In the genomic region with DNA sequence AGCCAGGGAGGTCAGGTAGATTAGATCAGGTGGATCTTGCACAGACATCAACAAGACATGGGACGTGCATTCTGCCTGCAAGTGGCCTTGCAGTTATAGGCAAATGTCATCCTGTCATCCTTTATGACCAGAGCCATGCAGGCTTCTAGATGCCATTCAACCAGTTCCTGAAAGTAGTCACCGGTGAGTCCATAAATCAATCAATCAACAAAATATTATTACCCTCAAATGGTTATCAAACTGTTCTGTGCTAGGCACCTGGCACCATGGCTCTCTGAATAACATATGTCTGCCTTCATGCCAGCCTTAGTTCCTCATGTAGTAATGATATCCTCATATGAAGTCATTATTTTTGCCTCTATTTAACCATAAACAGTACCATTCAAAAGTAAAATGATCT, we compare ENCODE assay signal across 11 cellular contexts.
A peak's percentile ranks its signal among the peaks of the same experiment; 100 is the strongest.
DNase-seq lines count a peak whose midpoint lies in the region; ATAC-seq, FAIRE-seq and TF ChIP-seq lines count a peak whose summit lies in the region.
"Had no signal": no experiment of that assay in that cellular context is flagged by ENCODE, and none has a peak within 500 bp of the region (broad histone marks: within the 10 kb centered on the region; RNA-seq: fewer than 3 reads in every experiment).

No MANE protein-coding gene starts in this region.

- H3K27me3 ChIP-seq in heart right ventricle: no peaks in the 10 kb centered on the region
- H3K27me3 ChIP-seq in GM12878 (replicated peaks in 1 of 2; ENCODE audit: control insufficient read depth in 2 of 2, insufficient read depth in 2 of 2, low read length in 1 of 2): no peaks in the 10 kb centered on the region
- H3K27me3 ChIP-seq in muscle layer of colon (ENCODE audit: control insufficient read depth in 1 of 2, insufficient read depth in 2 of 2, low read length in 2 of 2): no peaks in the 10 kb centered on the region
- H3K27me3 ChIP-seq in upper lobe of left lung: no peaks in the 10 kb centered on the region

- H3K36me3 ChIP-seq in heart right ventricle (no peaks in the 10 kb centered on the region), GM12878 (ENCODE audit: control insufficient read depth in 2 of 2, insufficient read depth in 2 of 2, low read length in 1 of 2) (no peaks in the 10 kb centered on the region), muscle layer of colon (ENCODE audit: insufficient read depth, low read length) (no peaks in the 10 kb centered on the region), upper lobe of left lung (no peaks in the 10 kb centered on the region)

- no peak for TF ChIP-seq RAD21 in GM12878 (IDR thresholded peaks at IDR 0.05; ENCODE audit: insufficient read depth, low read depth, low read length)

- ATAC-seq in heart right ventricle: no peak
- no peak for ATAC-seq in Right ventricle myocardium inferior
- no peak for ATAC-seq in GM12878
- no peak for ATAC-seq in upper lobe of left lung (ENCODE audit: low FRiP score in 2 of 2)

- H3K4me1 ChIP-seq in heart right ventricle: peaks cover 21 to 99% (median 71%) of the 10 kb centered on the region in 9 donors
- peaks cover 81% of the 10 kb centered on the region for H3K4me1 ChIP-seq in GM12878 (ENCODE audit: control insufficient read depth, insufficient read depth, low read length)
- H3K4me1 ChIP-seq in muscle layer of colon (ENCODE audit: insufficient read depth, low read length): peaks cover 44% of the 10 kb centered on the region
- H3K4me1 ChIP-seq in upper lobe of left lung: peaks cover 66 to 87% (median 75%) of the 10 kb centered on the region in 4 donors

- TF ChIP-seq CTCF in heart right ventricle (IDR thresholded peaks at IDR 0.05) (no peak), GM12878 (IDR thresholded peaks at IDR 0.05 in 2 of 3, conservative IDR thresholded peaks at IDR 0.05 in 1 of 3; ENCODE audit: control insufficient read depth in 2 of 3, extremely low read depth in 1 of 3, insufficient read depth in 1 of 3, low read depth in 3 of 3, low read length in 3 of 3) (no peak), upper lobe of left lung (IDR thresholded peaks at IDR 0.05) (no peak)

- no peak overlapping the region for H2AFZ ChIP-seq in GM12878 (ENCODE audit: control insufficient read depth, low read depth, low read length)

- BruUV-seq in GM12878 (replicated peaks; lab: Mats Ljungman, UMichigan): no TSS peak

- H3K9ac ChIP-seq in GM12878 (ENCODE audit: control insufficient read depth, insufficient read depth, low read length) (no peak overlapping the region), muscle layer of colon (ENCODE audit: low read length) (no peak overlapping the region)

- H4K20me1 ChIP-seq in GM12878 (ENCODE audit: control insufficient read depth, insufficient read depth): no peaks in the 10 kb centered on the region

- SMC1A ChIA-PET in GM12878 (lab: Charles Lee; ENCODE audit: uncharacterized antibody, unreplicated experiment): interaction anchor here (1.0 to 13.6 kb wide), 11 partner anchors 11 to 368 kb away, joined by 3 to 229 read pairs (median 44); no protein-coding TSS in a partner anchor

- H3K4me2 ChIP-seq in GM12878 (ENCODE audit: control insufficient read depth, insufficient read depth): peak overlapping the region; percentile 91

- DNase-seq in heart right ventricle: no peak
- DNase-seq in Right ventricle myocardium inferior (ENCODE audit: missing footprints): no peak
- DNase-seq in GM12878 (ENCODE audit: low read depth, low spot score): no peak
- no peak for DNase-seq in upper lobe of left lung
- DNase-seq in mucosa of gallbladder (ENCODE audit: low spot score): no peak
- DNase-seq in NCI-H226: no peak
- DNase-seq in HK-2 (ENCODE audit: unreplicated experiment): no peak
- DNase-seq: activated T-cell treated with anti-CD3 and anti-CD28 coated beads, Interleukin-2, amount 50 U/mL, for 4 hours; NCI-H1417; stimulated activated CD4-positive, alpha-beta T cell treated with anti-CD3 and anti-CD28 coated beads, Interleukin-1b, Interleukin-23, amount 100 ng/mL, for 48 hours had no signal

- TF ChIP-seq EP300 in GM12878 (IDR thresholded peaks at IDR 0.05; ENCODE audit: borderline replicate concordance in 1 of 2, control insufficient read depth in 1 of 2, low read depth in 2 of 2, low read length in 2 of 2): no peak
- no peak for TF ChIP-seq EP300 in upper lobe of left lung (IDR thresholded peaks at IDR 0.05)

- in situ Hi-C loops in GM12878 (cut with MboI): no loop called here

- CTCF ChIA-PET in GM12878 (lab: Yijun Ruan, JAX): interaction anchor here (1.9 kb wide), 1 partner anchor 29 kb away, joined by 6 read pairs; no protein-coding TSS in a partner anchor

- POLR2A ChIA-PET in GM12878 (lab: Charles Lee): interaction anchor here (0.8 to 11.5 kb wide), 3 partner anchors 16 to 378 kb away, joined by 3 to 111 read pairs (median 108); no protein-coding TSS in a partner anchor

- intact Hi-C loops in heart right ventricle (cut with DNase I) (loop anchor here in 7 of 10 donors (5.0 to 10.0 kb wide), 8 partner anchors 59 to 484 kb away; no protein-coding TSS in a partner anchor), Right ventricle myocardium inferior (cut with DNase I) (no loop called here), GM12878 (cut with micrococcal nuclease; ENCODE audit: unreplicated experiment) (no loop called here)

- WGBS in heart right ventricle, 2 donors: 95 to 97% methylated on average over 2 of the region's 2 CpGs
- WGBS in GM12878 (ENCODE audit: insufficient coverage, insufficient replicate concordance, low lambda C conversion rate, missing lambda C conversion rate): 52% methylated on average over 2 of the region's 2 CpGs
- WGBS in upper lobe of left lung, 2 donors: 93 to 100% methylated on average over 2 of the region's 2 CpGs

- no peak for TF ChIP-seq POLR2A in GM12878 (IDR thresholded peaks at IDR 0.05; ENCODE audit: low read depth, low read length)
- TF ChIP-seq POLR2A in upper lobe of left lung (IDR thresholded peaks at IDR 0.05): no peak

- RAD21 ChIA-PET in GM12878 (lab: Charles Lee; ENCODE audit: unreplicated experiment): interaction anchor here (0.6 to 13.6 kb wide), 6 partner anchors 11 to 210 kb away, joined by 3 to 258 read pairs (median 58); no protein-coding TSS in a partner anchor

- peaks cover 9% of the 10 kb centered on the region for H3K79me2 ChIP-seq in GM12878 (ENCODE audit: control insufficient read depth, insufficient read depth, low read length)

- no peaks in the 10 kb centered on the region for H3K9me3 ChIP-seq in heart right ventricle
- no peaks in the 10 kb centered on the region; the same call in 2 of the 3 replicates for H3K9me3 ChIP-seq in GM12878 (replicated peaks; ENCODE audit: control insufficient read depth, insufficient read depth, low read length)
- no peaks in the 10 kb centered on the region for H3K9me3 ChIP-seq in muscle layer of colon (ENCODE audit: low read length)
- H3K9me3 ChIP-seq in upper lobe of left lung: no peaks in the 10 kb centered on the region

- no peak overlapping the region for H3K4me3 ChIP-seq in heart right ventricle
- no peak overlapping the region for H3K4me3 ChIP-seq in GM12878
- no peak overlapping the region for H3K4me3 ChIP-seq in muscle layer of colon (ENCODE audit: low read depth in 1 of 2, low read length in 2 of 2)
- no peak overlapping the region for H3K4me3 ChIP-seq in upper lobe of left lung

- no peak for FAIRE-seq in GM12878 (lab: Jason Lieb, UNC)

- H3K27ac ChIP-seq in heart right ventricle (peak overlapping the region; percentile 83 to 98 (median 88)), GM12878 (ENCODE audit: control insufficient read depth, insufficient read depth) (peak overlapping the region; percentile 98), muscle layer of colon (ENCODE audit: low read depth, low read length) (peak overlapping the region; percentile 70), upper lobe of left lung (peak overlapping the region; percentile 87 to 95 (median 92))

TF ChIP-seq in GM12878, 131 proteins besides CTCF, POLR2A, EP300 and RAD21 (continues in another document):
- TF ChIP-seq YY1 (IDR thresholded peaks at IDR 0.05; ENCODE audit: low read depth, low read length) (no peak), CHD4 (IDR thresholded peaks at IDR 0.05) (no peak), NFIC (IDR thresholded peaks at IDR 0.05; ENCODE audit: low read depth, low read length) (no peak), EED (IDR thresholded peaks at IDR 0.05; ENCODE audit: low read depth) (no peak), RBBP5 (conservative IDR thresholded peaks at IDR 0.05) (no peak)
- TF ChIP-seq, protein P1, sequence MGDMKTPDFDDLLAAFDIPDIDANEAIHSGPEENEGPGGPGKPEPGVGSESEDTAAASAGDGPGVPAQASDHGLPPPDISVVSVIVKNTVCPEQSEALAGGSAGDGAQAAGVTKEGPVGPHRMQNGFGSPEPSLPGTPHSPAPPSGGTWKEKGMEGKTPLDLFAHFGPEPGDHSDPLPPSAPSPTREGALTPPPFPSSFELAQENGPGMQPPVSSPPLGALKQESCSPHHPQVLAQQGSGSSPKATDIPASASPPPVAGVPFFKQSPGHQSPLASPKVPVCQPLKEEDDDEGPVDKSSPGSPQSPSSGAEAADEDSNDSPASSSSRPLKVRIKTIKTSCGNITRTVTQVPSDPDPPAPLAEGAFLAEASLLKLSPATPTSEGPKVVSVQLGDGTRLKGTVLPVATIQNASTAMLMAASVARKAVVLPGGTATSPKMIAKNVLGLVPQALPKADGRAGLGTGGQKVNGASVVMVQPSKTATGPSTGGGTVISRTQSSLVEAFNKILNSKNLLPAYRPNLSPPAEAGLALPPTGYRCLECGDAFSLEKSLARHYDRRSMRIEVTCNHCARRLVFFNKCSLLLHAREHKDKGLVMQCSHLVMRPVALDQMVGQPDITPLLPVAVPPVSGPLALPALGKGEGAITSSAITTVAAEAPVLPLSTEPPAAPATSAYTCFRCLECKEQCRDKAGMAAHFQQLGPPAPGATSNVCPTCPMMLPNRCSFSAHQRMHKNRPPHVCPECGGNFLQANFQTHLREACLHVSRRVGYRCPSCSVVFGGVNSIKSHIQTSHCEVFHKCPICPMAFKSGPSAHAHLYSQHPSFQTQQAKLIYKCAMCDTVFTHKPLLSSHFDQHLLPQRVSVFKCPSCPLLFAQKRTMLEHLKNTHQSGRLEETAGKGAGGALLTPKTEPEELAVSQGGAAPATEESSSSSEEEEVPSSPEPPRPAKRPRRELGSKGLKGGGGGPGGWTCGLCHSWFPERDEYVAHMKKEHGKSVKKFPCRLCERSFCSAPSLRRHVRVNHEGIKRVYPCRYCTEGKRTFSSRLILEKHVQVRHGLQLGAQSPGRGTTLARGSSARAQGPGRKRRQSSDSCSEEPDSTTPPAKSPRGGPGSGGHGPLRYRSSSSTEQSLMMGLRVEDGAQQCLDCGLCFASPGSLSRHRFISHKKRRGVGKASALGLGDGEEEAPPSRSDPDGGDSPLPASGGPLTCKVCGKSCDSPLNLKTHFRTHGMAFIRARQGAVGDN (IDR thresholded peaks at IDR 0.05): no peak

Comparison
In these comparisons a context has a peak if more than half of its experiments do, and no peak if none do; other contexts are left out.
1. intact Hi-C loops: an anchor here in heart right ventricle (5.0 to 10.0 kb wide); none called in Right ventricle myocardium inferior and GM12878.